ENCODE assay signal across 22 cellular contexts in the genomic region with DNA sequence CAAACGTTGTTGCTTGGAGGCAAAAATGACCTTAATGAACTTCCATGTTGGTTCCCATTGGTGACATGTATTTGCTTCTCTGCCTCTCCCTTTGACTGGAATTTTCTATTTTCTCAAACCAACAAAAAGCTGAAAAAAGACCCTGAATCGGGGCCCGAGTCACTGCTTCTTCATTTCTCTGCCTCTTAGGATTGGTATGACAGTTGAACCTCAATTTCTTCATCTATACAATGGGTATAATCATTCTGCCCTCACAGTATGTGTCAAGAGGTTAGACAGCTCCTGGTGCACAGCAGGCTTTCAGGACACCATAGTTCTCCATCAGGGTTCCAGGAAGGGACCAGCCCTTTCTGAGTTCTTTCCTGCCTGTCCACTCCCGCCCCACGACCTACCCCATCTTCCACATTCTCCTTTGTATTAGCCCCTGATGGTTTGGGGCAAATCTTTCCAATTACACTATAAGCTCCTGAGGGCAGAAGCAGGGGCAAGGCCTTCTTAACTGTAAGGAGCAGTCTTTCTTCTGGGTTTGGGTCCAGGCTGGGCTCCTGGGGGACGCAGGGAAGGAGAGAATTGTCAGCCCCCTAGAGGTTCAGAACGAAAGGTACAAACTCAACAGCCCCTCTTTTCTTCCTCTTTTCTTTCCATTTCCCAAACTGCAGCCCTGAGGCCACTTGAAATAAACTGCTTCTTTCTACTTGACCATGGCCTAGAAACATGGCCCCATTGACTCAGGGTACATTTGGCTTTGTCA. TPM values are rescaled to one million over a fixed set of nuclear protein-coding genes. Genes with fewer than 3 reads are reported as not detected.
"Had no signal": no experiment of that assay in that cellular context is flagged by ENCODE, and none has a peak within 500 bp of the region (broad histone marks: within the 10 kb centered on the region; RNA-seq: fewer than 3 reads in every experiment).

No MANE protein-coding gene starts in this region.

- H3K36me3 Mint-ChIP-seq: activated CD4-positive, alpha-beta memory T cell treated with anti-CD3 and anti-CD28 coated beads for 36 hours; activated naive CD8-positive, alpha-beta T cell treated with anti-CD3 and anti-CD28 coated beads, Interleukin-2, amount 10 ng/mL, durations not matched to agents 7 days and 5 days; immature natural killer cell; natural killer cell treated with Interleukin-12 subunit alpha and Interleukin-12 subunit beta and Interleukin-15 and Interleukin-18, amount 100 ng/mL, for 72 hours had no signal

- H2AFZ ChIP-seq: parathyroid adenoma had no signal

- H3K4me3 ChIP-seq: breast epithelium, colonic mucosa, left ventricle myocardium inferior, upper lobe of left lung had no signal

- H3K4me3 Mint-ChIP-seq: activated CD4-positive, alpha-beta memory T cell treated with anti-CD3 and anti-CD28 coated beads for 36 hours; activated naive CD4-positive, alpha-beta T cell treated with anti-CD3 and anti-CD28 coated beads for 36 hours; activated naive CD8-positive, alpha-beta T cell treated with anti-CD3 and anti-CD28 coated beads, Interleukin-2, amount 10 ng/mL, durations not matched to agents 7 days and 5 days; immature natural killer cell; natural killer cell treated with Interleukin-12 subunit alpha and Interleukin-12 subunit beta and Interleukin-15 and Interleukin-18, amount 100 ng/mL, for 72 hours; T-helper 1 cell treated with Interleukin-12 subunit alpha and Interleukin-12 subunit beta and Interleukin-4 antibody, amounts not matched to agents 30 μg/mL and 1 μg/mL, for 36 hours had no signal

- H3K27ac ChIP-seq: breast epithelium, colonic mucosa, epithelial cell of prostate, left ventricle myocardium inferior, parathyroid adenoma, upper lobe of left lung had no signal

- H3K27me3 ChIP-seq: breast epithelium, colonic mucosa, upper lobe of left lung had no signal

- H3K79me2 ChIP-seq: parathyroid adenoma had no signal

- DNase-seq: activated CD4-positive, alpha-beta memory T cell treated with anti-CD3 and anti-CD28 coated beads for 36 hours; activated CD4-positive, alpha-beta T cell treated with anti-CD3 and anti-CD28 coated beads for 48 hours; activated CD4-positive, CD25-positive, alpha-beta regulatory T cell; activated naive CD4-positive, alpha-beta T cell treated with anti-CD3 and anti-CD28 coated beads for 36 hours; activated naive CD8-positive, alpha-beta T cell treated with anti-CD3 and anti-CD28 coated beads, Interleukin-2, amount 10 ng/mL, durations not matched to agents 7 days and 5 days; activated T-cell treated with anti-CD3 and anti-CD28 coated beads, Interleukin-2, amount 50 U/mL, for 48 hours; amniotic stem cell; colonic mucosa; immature natural killer cell; left ventricle myocardium inferior; midbrain; nucleus accumbens; stimulated activated CD4-positive, alpha-beta T cell treated with anti-CD3 and anti-CD28 coated beads, Interleukin-12 subunit alpha, Interleukin-12 subunit beta, amount 100 ng/mL, for 4 hours; stimulated activated CD4-positive, alpha-beta T cell treated with anti-CD3 and anti-CD28 coated beads, Interleukin-4, amount 100 ng/mL, for 4 hours; stimulated activated naive CD8-positive, alpha-beta T cell treated with anti-CD3 and anti-CD28 coated beads, Interleukin-15, Interleukin-2, amounts not matched to agents 100 U/mL and 50 U/mL, for 24 hours; T1000; upper lobe of left lung had no signal

- H3K9ac ChIP-seq: parathyroid adenoma had no signal

- ATAC-seq: natural killer cell treated with Interleukin-12 subunit alpha and Interleukin-12 subunit beta and Interleukin-15 and Interleukin-18, amount 100 ng/mL, for 72 hours; stimulated activated naive CD8-positive, alpha-beta T cell treated with anti-CD3 and anti-CD28 coated beads, Interleukin-15, Interleukin-2, amounts not matched to agents 100 U/mL and 50 U/mL, for 24 hours had no signal

- H3K27ac Mint-ChIP-seq: activated CD4-positive, alpha-beta memory T cell treated with anti-CD3 and anti-CD28 coated beads for 36 hours; activated naive CD4-positive, alpha-beta T cell treated with anti-CD3 and anti-CD28 coated beads for 36 hours; activated naive CD8-positive, alpha-beta T cell treated with anti-CD3 and anti-CD28 coated beads, Interleukin-2, amount 10 ng/mL, durations not matched to agents 7 days and 5 days; immature natural killer cell; natural killer cell treated with Interleukin-12 subunit alpha and Interleukin-12 subunit beta and Interleukin-15 and Interleukin-18, amount 100 ng/mL, for 72 hours; T-helper 1 cell treated with Interleukin-12 subunit alpha and Interleukin-12 subunit beta and Interleukin-4 antibody, amounts not matched to agents 30 μg/mL and 1 μg/mL, for 36 hours had no signal

- H3K4me1 Mint-ChIP-seq: activated naive CD8-positive, alpha-beta T cell treated with anti-CD3 and anti-CD28 coated beads, Interleukin-2, amount 10 ng/mL, durations not matched to agents 7 days and 5 days had no signal

- H3K36me3 ChIP-seq: breast epithelium, colonic mucosa, left ventricle myocardium inferior, upper lobe of left lung had no signal

- H3K4me1 ChIP-seq: breast epithelium, colonic mucosa, parathyroid adenoma had no signal

- H3K9me3 ChIP-seq: breast epithelium, colonic mucosa, left ventricle myocardium inferior, upper lobe of left lung had no signal

- H3K9me3 Mint-ChIP-seq: activated CD4-positive, alpha-beta memory T cell treated with anti-CD3 and anti-CD28 coated beads for 36 hours; activated naive CD4-positive, alpha-beta T cell treated with anti-CD3 and anti-CD28 coated beads for 36 hours; activated naive CD8-positive, alpha-beta T cell treated with anti-CD3 and anti-CD28 coated beads, Interleukin-2, amount 10 ng/mL, durations not matched to agents 7 days and 5 days; immature natural killer cell; natural killer cell treated with Interleukin-12 subunit alpha and Interleukin-12 subunit beta and Interleukin-15 and Interleukin-18, amount 100 ng/mL, for 72 hours; T-helper 1 cell treated with Interleukin-12 subunit alpha and Interleukin-12 subunit beta and Interleukin-4 antibody, amounts not matched to agents 30 μg/mL and 1 μg/mL, for 36 hours had no signal

RNA-seq across cellular contexts. Expression of gene PKDCC, which starts 6.3 kb away (rescaled TPM):
- total RNA-seq: activated CD4-positive, alpha-beta memory T cell treated with anti-CD3 and anti-CD28 coated beads for 36 hours; activated naive CD4-positive, alpha-beta T cell treated with anti-CD3 and anti-CD28 coated beads for 36 hours; activated naive CD8-positive, alpha-beta T cell treated with anti-CD3 and anti-CD28 coated beads, Interleukin-2, amount 10 ng/mL, durations not matched to agents 7 days and 5 days; natural killer cell treated with Interleukin-12 subunit alpha and Interleukin-12 subunit beta and Interleukin-15 and Interleukin-18, amount 100 ng/mL, for 72 hours had no signal
- polyA plus RNA-seq: immature natural killer cell had no signal
